7 cellular contexts compared by ENCODE assay signal in the genomic region with DNA sequence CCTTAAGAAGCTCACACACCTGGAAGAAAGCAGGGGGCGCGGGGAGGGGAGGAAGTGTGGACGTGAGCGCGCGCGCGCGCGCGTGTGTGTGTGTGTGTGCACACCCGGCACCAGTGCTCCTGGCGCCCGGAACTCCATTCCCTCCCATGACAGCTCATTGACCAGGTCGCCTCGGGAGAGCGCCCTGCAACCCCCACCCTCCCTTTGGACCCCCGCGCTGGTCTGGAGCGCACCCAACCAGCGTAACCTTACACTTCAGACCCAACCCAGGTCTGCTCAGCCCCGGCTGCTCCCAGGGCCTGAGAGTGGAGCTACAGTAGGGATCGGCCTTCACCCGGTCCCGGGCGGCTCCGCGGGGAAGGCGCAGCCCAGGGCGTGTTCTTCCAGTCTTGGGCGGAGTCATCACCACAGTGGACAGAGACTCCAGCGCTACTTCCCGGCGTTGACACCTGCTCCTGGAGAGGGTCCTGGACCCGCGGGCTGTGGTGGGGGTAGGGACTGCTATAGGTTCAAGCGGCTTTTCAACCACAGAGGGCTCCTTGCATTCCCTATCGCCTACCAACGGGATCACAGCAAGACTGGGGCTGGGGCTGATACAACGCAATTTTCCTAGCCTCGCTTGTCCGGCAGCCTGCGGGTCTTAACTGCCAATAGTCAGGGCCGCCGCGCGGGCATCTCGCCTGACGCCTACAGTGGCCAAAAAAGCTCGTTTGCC. TPM values are rescaled to one million over a fixed set of nuclear protein-coding genes. Genes with fewer than 3 reads are reported as not detected.
A peak's percentile ranks its signal among the peaks of the same experiment; 100 is the strongest.
DNase-seq lines count a peak whose midpoint lies in the region; ATAC-seq and TF ChIP-seq lines count a peak whose summit lies in the region.

No MANE protein-coding gene starts in this region.

- peak overlapping the region; percentile 72 for H2AFZ ChIP-seq in smooth muscle cell (ENCODE audit: low read depth)

- H3F3A ChIP-seq in smooth muscle cell (ENCODE audit: low read depth): no peaks in the 10 kb centered on the region

- intact Hi-C loops in ascending aorta (cut with DNase I): loop anchor here (2.0 to 10.0 kb wide), 6 partner anchors 32 to 816 kb away; a partner anchor contains a TSS

- no peak for TF ChIP-seq CTCF in GM10248 (IDR thresholded peaks at IDR 0.05; ENCODE audit: control extremely low read depth, extremely low read depth, low read depth, missing control alignments)
- TF ChIP-seq CTCF in ascending aorta (IDR thresholded peaks at IDR 0.05): no peak
- TF ChIP-seq CTCF in smooth muscle cell (IDR thresholded peaks at IDR 0.05; ENCODE audit: borderline replicate concordance, insufficient read depth, poor library complexity, severe bottlenecking): no peak

- H3K4me3 ChIP-seq in ascending aorta (peak overlapping the region; percentile 62 to 92), smooth muscle cell (peak overlapping the region; percentile 75)

- peaks cover 4% of the 10 kb centered on the region for H3K79me2 ChIP-seq in smooth muscle cell (ENCODE audit: low read depth)

- H3K4me1 ChIP-seq in ascending aorta: peaks cover under 1 to 29% of the 10 kb centered on the region in 2 donors
- H3K4me1 ChIP-seq in smooth muscle cell (ENCODE audit: low read depth): peaks cover 13% of the 10 kb centered on the region

- H3K9ac ChIP-seq in smooth muscle cell (ENCODE audit: low read depth): peak overlapping the region; percentile 84

- WGBS in smooth muscle cell (ENCODE audit: low lambda C conversion rate): 3% methylated on average over 50 of the region's 50 CpGs

- H3K27me3 ChIP-seq in ascending aorta: no peaks in the 10 kb centered on the region
- H3K27me3 ChIP-seq in smooth muscle cell (ENCODE audit: low read depth): peaks cover 5% of the 10 kb centered on the region

- POLR2A ChIA-PET in GM10248 (lab: Yijun Ruan, JAX): no interaction called here

- CTCF ChIA-PET in GM10248 (lab: Yijun Ruan, JAX): interaction anchor here (1.3 to 3.0 kb wide), 4 partner anchors 8 to 584 kb away, joined by 3 to 14 read pairs (median 6); no protein-coding TSS in a partner anchor

- H3K9me3 ChIP-seq in ascending aorta: no peaks in the 10 kb centered on the region
- H3K9me3 ChIP-seq in smooth muscle cell (replicated peaks; ENCODE audit: low read depth): no peaks in the 10 kb centered on the region

- peaks cover 14% of the 10 kb centered on the region for H4K20me1 ChIP-seq in smooth muscle cell (ENCODE audit: low read depth)

- peak; percentile 37 for DNase-seq in GM10248 (ENCODE audit: extremely low spot score)
- peak; percentile 54 for DNase-seq in NCI-H1105 (lab: John Stamatoyannopoulos, UW)
- peak in 1 of 2 donors; percentile 76 for DNase-seq in ascending aorta (ENCODE audit: low spot score in 2 of 2)
- DNase-seq in iPS-NIHi11 (ENCODE audit: low spot score): peak; percentile 50
- DNase-seq in smooth muscle cell (lab: John Stamatoyannopoulos, UW; ENCODE audit: unreplicated experiment): no peak
- no peak for DNase-seq in NCI-H128 (lab: John Stamatoyannopoulos, UW; ENCODE audit: unreplicated experiment)

- H3K36me3 ChIP-seq in ascending aorta: no peaks in the 10 kb centered on the region
- no peaks in the 10 kb centered on the region for H3K36me3 ChIP-seq in smooth muscle cell (ENCODE audit: low read depth)

- H3K4me2 ChIP-seq in smooth muscle cell: peak overlapping the region; percentile 95

- H3K27ac ChIP-seq in ascending aorta (peak overlapping the region; percentile 63 to 90), smooth muscle cell (ENCODE audit: low read depth) (no peak overlapping the region)

- ATAC-seq in HG03280 (IDR thresholded peaks at IDR 0.05; ENCODE audit: unreplicated experiment): no peak

RNA-seq across cellular contexts. Expression of a gene that starts 1.4 kb away (rescaled TPM):
- 53.5 TPM for total RNA-seq in ascending aorta
- total RNA-seq in smooth muscle cell: 11.2 and 11.5 TPM in 2 replicates
- polyA plus RNA-seq in smooth muscle cell: 16.3 and 16.6 TPM in 2 replicates

Comparison
In these comparisons a context has a peak if more than half of its experiments do, and no peak if none do; other contexts are left out.
1. DNase-seq: peak in GM10248 (single experiment), NCI-H1105 (single experiment) and iPS-NIHi11 (single experiment); none in smooth muscle cell (single experiment) and NCI-H128 (single experiment).